In genomic region chr9:135957431-135957830, GRCh38 we compare ENCODE assay signal across 22 cellular contexts. TPM values are rescaled to one million over a fixed set of nuclear protein-coding genes. Genes with fewer than 3 reads are reported as not detected.
A peak's percentile ranks its signal among the peaks of the same experiment; 100 is the strongest.
DNase-seq lines count a peak whose midpoint lies in the region; ATAC-seq, FAIRE-seq and TF ChIP-seq lines count a peak whose summit lies in the region.
"Had no signal": no experiment of that assay in that cellular context is flagged by ENCODE, and none has a peak within 500 bp of the region (broad histone marks: within the 10 kb centered on the region; RNA-seq: fewer than 3 reads in every experiment).

No MANE protein-coding gene starts in this region.

- H3K79me2 ChIP-seq in H1 (ENCODE audit: control insufficient read depth in 1 of 2, insufficient read depth in 2 of 2, low read length in 2 of 2): peaks cover 5 to 44% of the 10 kb centered on the region in 2 experiments

- H2BK120ac ChIP-seq in H1 (replicated peaks; ENCODE audit: low read depth, low read length): no peak overlapping the region

- H3K4me1 ChIP-seq in left ventricle myocardium inferior: peaks cover 69% of the 10 kb centered on the region
- peaks cover 4 to 7% (median 5%) of the 10 kb centered on the region in 4 experiments; a peak in 5 of 7 replicates for H3K4me1 ChIP-seq in H1 (replicated peaks in 1 of 4; ENCODE audit: control insufficient read depth in 3 of 4, insufficient read depth in 4 of 4, low read length in 3 of 4)
- H3K4me1 ChIP-seq in skeletal muscle tissue (ENCODE audit: control insufficient read depth in 3 of 3, insufficient read depth in 3 of 3, low read length in 3 of 3): peaks cover 58 to 78% (median 67%) of the 10 kb centered on the region in 3 donors

- H2AK5ac ChIP-seq in H1 (ENCODE audit: low read depth, low read length): no peak overlapping the region

- POLR2A ChIA-PET in RWPE1 (lab: Yijun Ruan, JAX; ENCODE audit: low non-redundant PET) (interaction anchor here (0.6 kb wide), 1 partner anchor 368 kb away, joined by 3 read pairs; no protein-coding TSS in a partner anchor), H1 (lab: Charles Lee; ENCODE audit: partially characterized antibody) (no interaction called here)

- no peak overlapping the region for H3K4ac ChIP-seq in H1 (replicated peaks; ENCODE audit: insufficient read length, low read depth, low read length)

- H3K9ac ChIP-seq in H1 (replicated peaks in 1 of 4; ENCODE audit: extremely low read depth in 1 of 4, low read depth in 3 of 4, low read length in 3 of 4) (no peak overlapping the region), skeletal muscle tissue (ENCODE audit: low read depth in 1 of 3, low read length in 3 of 3) (peak overlapping the region; percentile 57 to 85 (median 79))
- H3K9ac ChIP-seq: GM23248 had no signal

- no peak for FAIRE-seq in H1 (lab: Jason Lieb, UNC)
- FAIRE-seq: A549, G401.6, GM12892, GM19239, H54 had no signal

- no peak overlapping the region for H4K5ac ChIP-seq in H1 (ENCODE audit: insufficient read length, low read depth, low read length)

- peaks cover 1% of the 10 kb centered on the region for H3K23me2 ChIP-seq in H1 (ENCODE audit: low read depth, low read length)

- peak overlapping the region; percentile 54 for H3K27ac ChIP-seq in left ventricle myocardium inferior (replicated peaks)
- H3K27ac ChIP-seq in RWPE1: peak overlapping the region; percentile 31
- no peak overlapping the region for H3K27ac ChIP-seq in H1 (ENCODE audit: low read depth, low read length)
- H3K27ac ChIP-seq in skeletal muscle tissue (ENCODE audit: low read depth, low read length): peak overlapping the region; percentile 92
- H3K27ac ChIP-seq in dorsolateral prefrontal cortex: no peak overlapping the region
- H3K27ac ChIP-seq: A549, GM23248 had no signal

- no peak overlapping the region for H2BK5ac ChIP-seq in H1 (ENCODE audit: low read depth, low read length)

- TF ChIP-seq POLR2A in H1 (IDR thresholded peaks at IDR 0.05; ENCODE audit: control extremely low read depth in 1 of 2, low read depth in 2 of 2, low read length in 2 of 2): no peak

- intact Hi-C loops in left ventricle myocardium inferior (cut with micrococcal nuclease) (no loop called here), left cardiac atrium (cut with DNase I) (loop anchor here (5.0 to 10.0 kb wide), 2 partner anchors 45 to 53 kb away; partner anchors contain the start of gene CAMSAP1 (in 1 of the 2)), dorsolateral prefrontal cortex (cut with DNase I) (no loop called here)

- H3K4me3 ChIP-seq in left ventricle myocardium inferior: peak overlapping the region; percentile 23
- no peak overlapping the region for H3K4me3 ChIP-seq in H1 (ENCODE audit: extremely low read depth in 1 of 4, insufficient read depth in 2 of 4, low read depth in 3 of 4, low read length in 4 of 4)
- peak overlapping the region; percentile 31 to 57 (median 45) for H3K4me3 ChIP-seq in skeletal muscle tissue (ENCODE audit: low read length in 3 of 3)
- no peak overlapping the region for H3K4me3 ChIP-seq in dorsolateral prefrontal cortex
- H3K4me3 ChIP-seq: A549, GM23248, HAP-1 had no signal

- TF ChIP-seq EP300 in H1 (IDR thresholded peaks at IDR 0.05; ENCODE audit: borderline replicate concordance in 1 of 2, low read depth in 2 of 2, low read length in 2 of 2): no peak

- no peak overlapping the region for H3K18ac ChIP-seq in H1 (ENCODE audit: extremely low read depth, low read length)

- TF ChIP-seq CTCF in left ventricle myocardium inferior (IDR thresholded peaks at IDR 0.05; ENCODE audit: borderline replicate concordance): no peak
- TF ChIP-seq CTCF in RWPE1 (conservative IDR thresholded peaks at IDR 0.05; ENCODE audit: low read depth): no peak
- no peak for TF ChIP-seq CTCF in H1 (IDR thresholded peaks at IDR 0.05; ENCODE audit: control extremely low read depth in 1 of 3, insufficient read depth in 1 of 3, low read depth in 1 of 3, low read length in 3 of 3)
- no peak for TF ChIP-seq CTCF in dorsolateral prefrontal cortex (IDR thresholded peaks at IDR 0.05 in 54 of 56, conservative IDR thresholded peaks at IDR 0.05 in 2 of 56; ENCODE audit: low read depth in 1 of 56, partially characterized antibody in 56 of 56)

- H4K20me1 ChIP-seq in H1 (replicated peaks in 1 of 2; ENCODE audit: control insufficient read depth in 1 of 2, insufficient read depth in 2 of 2, low read length in 2 of 2): peaks cover 9 to 11% of the 10 kb centered on the region in 2 experiments

- H3K79me1 ChIP-seq in H1 (ENCODE audit: low read depth, low read length): peaks cover 11% of the 10 kb centered on the region

- ATAC-seq in left cardiac atrium (no peak), HG03025 (IDR thresholded peaks at IDR 0.05; ENCODE audit: low FRiP score, unreplicated experiment) (no peak)
- ATAC-seq: A549 had no signal

- H2BK20ac ChIP-seq in H1 (ENCODE audit: low read length): no peak overlapping the region

- no peak overlapping the region for H3K4me2 ChIP-seq in H1 (ENCODE audit: insufficient read depth in 1 of 2, low read depth in 2 of 2, low read length in 2 of 2)
- H3K4me2 ChIP-seq: A549 had no signal

- H3K27me3 ChIP-seq in left ventricle myocardium inferior (ENCODE audit: low read depth) (no peaks in the 10 kb centered on the region), H1 (replicated peaks in 1 of 4; ENCODE audit: control insufficient read depth in 3 of 4, extremely low read depth in 1 of 4, insufficient read depth in 3 of 4, low read length in 3 of 4) (no peaks in the 10 kb centered on the region), skeletal muscle tissue (ENCODE audit: control insufficient read depth in 3 of 3, insufficient read depth in 3 of 3, low read length in 3 of 3) (no peaks in the 10 kb centered on the region), dorsolateral prefrontal cortex (no peaks in the 10 kb centered on the region)

- H3K23ac ChIP-seq in H1 (ENCODE audit: insufficient read length): no peak overlapping the region

- H3K36me3 ChIP-seq in left ventricle myocardium inferior (peaks cover 27% of the 10 kb centered on the region), H1 (ENCODE audit: control insufficient read depth in 2 of 4, insufficient read depth in 4 of 4, low read length in 3 of 4) (peaks cover 0 to 13% (median 9%) of the 10 kb centered on the region in 4 experiments; a peak in 6 of 8 replicates), skeletal muscle tissue (ENCODE audit: control insufficient read depth in 3 of 3, insufficient read depth in 3 of 3, low read length in 3 of 3) (peaks cover 17 to 19% (median 18%) of the 10 kb centered on the region in 3 donors)

- H3K56ac ChIP-seq in H1 (replicated peaks; ENCODE audit: insufficient read length, low read depth, low read length): no peak overlapping the region

- no peak overlapping the region for H3K14ac ChIP-seq in H1 (ENCODE audit: insufficient read length)

- 80% methylated on average over 9 of the region's 9 CpGs; no CpG with 5 or more reads in 1 of the 2 experiments for WGBS in H1 (ENCODE audit: extremely low coverage in 1 of 2, insufficient coverage in 1 of 2, insufficient read length in 1 of 2, insufficient replicate concordance in 2 of 2, low coverage in 1 of 2, low lambda C conversion rate in 2 of 2, missing lambda C conversion rate in 1 of 2), 2 experiments

- DNase-seq in left ventricle myocardium inferior (no peak), left cardiac atrium (no peak), RWPE1 (ENCODE audit: low spot score) (no peak), H1 (ENCODE audit: low read depth in 1 of 2, low spot score in 2 of 2) (no peak), HCEC 1CT (no peak), dorsolateral prefrontal cortex (no peak)
- DNase-seq: 8988T; ACHN; C1 segment of cervical spinal cord; Caco-2; CD4-positive, alpha-beta memory T cell; DMS153; DND-41; GM23248 had no signal

- peak overlapping the region; percentile 11; the same call in 1 of the 2 replicates for H4K8ac ChIP-seq in H1 (ENCODE audit: extremely low read depth, insufficient read depth, low read length)

- TF ChIP-seq RAD21 in H1 (IDR thresholded peaks at IDR 0.05 in 1 of 2, conservative IDR thresholded peaks at IDR 0.05 in 1 of 2; ENCODE audit: low read depth in 2 of 2, low read length in 2 of 2): no peak

- no peaks in the 10 kb centered on the region for H3K9me3 ChIP-seq in left ventricle myocardium inferior (replicated peaks)
- H3K9me3 ChIP-seq in H1 (ENCODE audit: insufficient read depth in 2 of 2, low read depth in 1 of 2, low read length in 1 of 2): no peaks in the 10 kb centered on the region
- no peaks in the 10 kb centered on the region for H3K9me3 ChIP-seq in skeletal muscle tissue (ENCODE audit: control insufficient read depth in 3 of 3, low read length in 3 of 3)
- H3K9me3 ChIP-seq: A549, Caco-2, HAP-1 had no signal

- H2BK12ac ChIP-seq in H1 (ENCODE audit: low read depth, low read length): no peak overlapping the region

- CTCF ChIA-PET in RWPE1 (lab: Yijun Ruan, JAX) (no interaction called here), H1 (lab: Charles Lee; ENCODE audit: partially characterized antibody) (interaction anchor here (1.1 to 4.7 kb wide), 3 partner anchors 11 to 189 kb away, joined by 3 to 14 read pairs (median 9); no protein-coding TSS in a partner anchor)

- H4K91ac ChIP-seq in H1 (replicated peaks; ENCODE audit: insufficient read length, low read length): no peak overlapping the region

- H2AFZ ChIP-seq in H1 (ENCODE audit: low read length): no peak overlapping the region
- H2AFZ ChIP-seq: GM23248 had no signal

- no peak overlapping the region for H2BK15ac ChIP-seq in H1 (ENCODE audit: low read length)

RNA-seq across cellular contexts. Expression of gene UBAC1, which starts 3.7 kb away (rescaled TPM):
- total RNA-seq in left ventricle myocardium inferior (108 TPM), left cardiac atrium (10 to 100 TPM; 64.9 to 65.7 TPM), skeletal muscle tissue (37.6 TPM), dorsolateral prefrontal cortex (10 to 100 TPM; 42.5 to 80.5 (median 55.0) TPM)
- total RNA-seq in H1 (2021; fragmentation: NEBNext Ultra II Directional; extraction: Animal tissue kit (Norgen Biotek cat#: 25700)): 59.3 and 63.1 TPM in 2 replicates
- 85.2 and 105 TPM in 2 replicates for polyA plus RNA-seq in H1 (2011; rRNA removed)
- polyA plus RNA-seq in H1 (2011; cell fraction: cytosol; rRNA removed): 74.8 TPM
- polyA plus RNA-seq in H1 (2011; cell fraction: nucleus; rRNA removed): 68.0 TPM
- polyA plus RNA-seq in H1 (2012, experiment 1 of 2): 40.4 to 56.7 TPM (median 50.5 TPM) in 4 replicates
- 65.3 TPM for polyA plus RNA-seq in H1 (2012, experiment 2 of 2)
- polyA plus RNA-seq in H1 (2013, experiment 1 of 2): 51.1 TPM
- 54.0 TPM for polyA plus RNA-seq in H1 (2013, experiment 2 of 2)
- polyA minus RNA-seq in H1 (2011; rRNA and poly(A)+ RNA removed): 21.6 and 41.3 TPM in 2 replicates
- 26.6 TPM for polyA minus RNA-seq in H1 (2011; cell fraction: cytosol; rRNA and poly(A)+ RNA removed)
- polyA minus RNA-seq in H1 (2011; cell fraction: nucleus; rRNA and poly(A)+ RNA removed): 19.2 TPM

RNA-seq across cellular contexts. Expression of gene CAMSAP1, which starts 50.1 kb away (rescaled TPM):
- total RNA-seq in left ventricle myocardium inferior (20.0 TPM), left cardiac atrium (10 to 100 TPM; 17.2 to 17.6 TPM), skeletal muscle tissue (31.3 TPM), dorsolateral prefrontal cortex (100 to 1,000 TPM in 1 of 120 experiments, 10 to 100 TPM in 119; 59.6 to 100 (median 81.1) TPM)
- 43.1 and 44.0 TPM in 2 replicates for total RNA-seq in H1 (2021; fragmentation: NEBNext Ultra II Directional; extraction: Animal tissue kit (Norgen Biotek cat#: 25700))
- 13.4 and 14.4 TPM in 2 replicates for polyA plus RNA-seq in H1 (2011; rRNA removed)
- polyA plus RNA-seq in H1 (2011; cell fraction: cytosol; rRNA removed): 10.7 TPM
- 29.4 TPM for polyA plus RNA-seq in H1 (2011; cell fraction: nucleus; rRNA removed)
- polyA plus RNA-seq in H1 (2012, experiment 1 of 2): 18.7 to 25.2 TPM (median 22.4 TPM) in 4 replicates
- polyA plus RNA-seq in H1 (2012, experiment 2 of 2): 5.8 TPM
- 19.1 TPM for polyA plus RNA-seq in H1 (2013, experiment 1 of 2)
- polyA plus RNA-seq in H1 (2013, experiment 2 of 2): 17.7 TPM
- 29.0 and 30.8 TPM in 2 replicates for polyA minus RNA-seq in H1 (2011; rRNA and poly(A)+ RNA removed)
- polyA minus RNA-seq in H1 (2011; cell fraction: cytosol; rRNA and poly(A)+ RNA removed): 64.3 TPM
- polyA minus RNA-seq in H1 (2011; cell fraction: nucleus; rRNA and poly(A)+ RNA removed): 31.5 TPM

Comparison
In these comparisons a context has a peak if more than half of its experiments do, and no peak if none do; other contexts are left out.
1. intact Hi-C loops: an anchor here in left cardiac atrium (5.0 to 10.0 kb wide); none called in left ventricle myocardium inferior and dorsolateral prefrontal cortex.
2. H3K27ac ChIP-seq: peak in left ventricle myocardium inferior (single experiment), RWPE1 (single experiment) and skeletal muscle tissue (single experiment); none in H1 (single experiment) and dorsolateral prefrontal cortex (0 of 59).
3. H3K4me3 ChIP-seq: peak in left ventricle myocardium inferior (single experiment) and skeletal muscle tissue (3 of 3); none in H1 (0 of 4) and dorsolateral prefrontal cortex (0 of 59).
4. H3K9ac ChIP-seq: peak in skeletal muscle tissue (3 of 3); none in H1 (0 of 4).